ENCODE assay signal across 4 cellular contexts in the genomic region with DNA sequence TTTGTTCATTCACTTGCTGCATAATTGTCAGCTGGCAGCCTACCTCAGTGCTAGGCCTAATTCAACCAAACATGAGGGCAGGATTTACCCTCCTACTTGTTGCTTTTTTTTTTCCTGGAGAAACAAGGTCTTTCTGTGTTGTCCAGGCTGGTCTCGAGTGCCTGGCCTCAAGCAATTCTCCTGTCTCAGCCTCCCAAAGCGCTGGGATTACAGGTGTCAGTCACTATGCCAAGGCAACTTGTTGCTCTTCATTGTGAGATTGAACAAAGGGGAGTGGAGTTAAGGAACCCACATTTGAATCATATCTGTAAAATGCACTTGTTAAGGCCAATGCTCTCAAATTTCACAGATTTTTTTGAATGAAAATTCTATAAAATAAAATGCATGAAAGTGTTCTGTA.
"Had no signal": no experiment of that assay in that cellular context is flagged by ENCODE, and none has a peak within 500 bp of the region (broad histone marks: within the 10 kb centered on the region; RNA-seq: fewer than 3 reads in every experiment).

No MANE protein-coding gene starts in this region.

- H3K27ac ChIP-seq: GM23248 had no signal

- H3K4me1 ChIP-seq: HAP-1 had no signal

- H3K9me3 ChIP-seq: HAP-1 had no signal

- H3K4me3 ChIP-seq: GM23248, GM23338, HAP-1 had no signal

- H3K36me3 ChIP-seq: HAP-1 had no signal

- ATAC-seq: GM23338, HCT116 had no signal
